Comparison of ENCODE assay signal across 1 cellular context in the genomic region with DNA sequence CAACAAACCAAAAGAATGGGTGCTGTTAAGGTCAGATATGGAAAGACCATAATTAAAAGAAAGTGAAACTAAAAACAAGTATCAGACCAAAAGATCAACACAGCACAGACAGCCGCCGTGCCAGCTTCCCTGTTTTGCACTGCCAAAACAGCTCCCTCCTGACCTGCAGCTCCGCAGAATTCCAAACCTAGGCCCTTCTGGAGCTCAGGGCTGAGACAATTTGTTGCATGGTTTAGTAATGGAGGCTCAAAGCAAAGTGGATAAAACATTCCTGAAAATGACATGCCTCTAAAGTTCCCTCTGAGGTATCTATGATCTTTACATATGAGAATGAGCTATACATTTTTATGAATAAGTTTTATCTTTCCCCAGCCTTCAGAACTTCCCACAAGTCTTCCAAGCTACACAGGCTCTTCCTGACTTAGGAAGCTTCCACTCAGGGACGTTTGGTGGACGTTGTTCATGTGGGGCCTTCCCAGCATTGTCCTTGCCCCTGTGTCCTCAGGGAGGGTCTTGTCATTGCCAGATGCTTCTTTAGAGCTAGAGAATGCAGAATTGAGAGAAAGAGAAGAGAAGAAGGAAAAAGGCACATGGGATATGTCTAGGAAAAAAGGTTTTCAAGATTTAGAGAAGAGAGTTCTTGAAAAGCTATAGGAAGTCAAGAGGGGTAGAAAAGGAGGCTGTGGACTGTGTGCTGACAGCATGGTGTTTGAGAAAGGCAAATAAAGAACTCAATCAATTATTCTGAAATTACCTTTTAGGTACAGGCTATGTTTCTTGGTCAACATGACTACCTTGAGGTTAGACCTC.
TF ChIP-seq lines count a peak whose summit lies in the region.

No MANE protein-coding gene starts in this region.

TF ChIP-seq in WTC11, 78 proteins besides CTCF, POLR2A, EP300 and RAD21 (continued from another document):
- TF ChIP-seq ZNF281 (CRISPR knock-in tag; IDR thresholded peaks at IDR 0.05) (no peak), GTF2I (CRISPR knock-in tag; conservative IDR thresholded peaks at IDR 0.05) (no peak)
